ENCODE assay signal across 8 cellular contexts in genomic region chr2:86442642-86443005, GRCh38. TPM values are rescaled to one million over a fixed set of nuclear protein-coding genes. Genes with fewer than 3 reads are reported as not detected.
DNase-seq lines count a peak whose midpoint lies in the region; TF ChIP-seq lines count a peak whose summit lies in the region.

No MANE protein-coding gene starts in this region.

- H3K27me3 ChIP-seq in hepatocyte, result no peaks in the 10 kb centered on the region

- H3K36me3 ChIP-seq in hepatocyte (replicated peaks; ENCODE audit: insufficient read depth, low read depth), result no peaks in the 10 kb centered on the region

- H3K36me3 Mint-ChIP-seq in HFFc6 (ENCODE audit: low read depth), result peaks cover 47% of the 10 kb centered on the region

- peaks cover 46% of the 10 kb centered on the region for H3K4me1 Mint-ChIP-seq in HFFc6 (ENCODE audit: low read depth)

- H3K27ac ChIP-seq in hepatocyte, result peak overlapping the region; percentile 97

- peaks cover 11% of the 10 kb centered on the region for H3K9me3 ChIP-seq in hepatocyte (ENCODE audit: low read depth)

- H3K27ac Mint-ChIP-seq in HFFc6, result peak overlapping the region; percentile 92

- H3K4me3 ChIP-seq in hepatocyte, result peak overlapping the region; percentile 73

- no peaks in the 10 kb centered on the region; the same call in none of the 2 replicates for H3K27me3 Mint-ChIP-seq in HFFc6 (ENCODE audit: insufficient read depth)

- POLR2A ChIA-PET in GM10248 (lab: Yijun Ruan, JAX), result interaction anchor here (1.5 kb wide), 1 partner anchor 16 kb away, joined by 3 read pairs; no protein-coding TSS in a partner anchor

- H4K20me1 ChIP-seq in hepatocyte (ENCODE audit: insufficient read depth, poor library complexity, severe bottlenecking), result peaks cover 39% of the 10 kb centered on the region

- H3K4me3 Mint-ChIP-seq in HFFc6, result peak overlapping the region; percentile 90

- H3K79me2 ChIP-seq in hepatocyte, result peaks cover 53% of the 10 kb centered on the region

- peaks cover 12% of the 10 kb centered on the region for H3K4me1 ChIP-seq in hepatocyte (ENCODE audit: insufficient read depth)

- CTCF ChIA-PET in GM10248 (lab: Yijun Ruan, JAX), result interaction anchor here (0.8 to 3.9 kb wide), 3 partner anchors 11 to 221 kb away, joined by 3 to 22 read pairs (median 4); no protein-coding TSS in a partner anchor

- peaks cover 24% of the 10 kb centered on the region for H3K9me3 Mint-ChIP-seq in HFFc6

- DNase-seq in GM10248 (ENCODE audit: extremely low spot score) (peak; percentile 77), HFFc6 (peak; percentile 90), NAMALWA (ENCODE audit: low spot score) (peak; percentile 89), T-helper 9 cell (peak; percentile 62), astrocyte of the hippocampus (ENCODE audit: low read depth, low spot score) (peak; percentile 95), hepatocyte (ENCODE audit: low spot score) (peak; percentile 89), renal cortical epithelial cell (ENCODE audit: low read depth) (peak; percentile 94), retina (no peak)

- H2AFZ ChIP-seq in hepatocyte, result no peak overlapping the region

- no peaks in the 10 kb centered on the region for H3K9me2 ChIP-seq in hepatocyte (replicated peaks; ENCODE audit: insufficient read depth)

- 17% methylated on average over 5 of the region's 5 CpGs for WGBS in hepatocyte (ENCODE audit: low lambda C conversion rate, missing lambda C conversion rate)

- TF ChIP-seq CTCF in GM10248 (IDR thresholded peaks at IDR 0.05; ENCODE audit: control extremely low read depth, extremely low read depth, low read depth, missing control alignments), result no peak
- TF ChIP-seq CTCF in HFFc6 (IDR thresholded peaks at IDR 0.05), result 0 out of 2 replicates have a peak, but pooled peaks have one; percentile 7
- TF ChIP-seq CTCF in hepatocyte (IDR thresholded peaks at IDR 0.05; ENCODE audit: poor library complexity), result no peak

- peak overlapping the region; percentile 73 for H3K4me2 ChIP-seq in hepatocyte

RNA-seq across cellular contexts. Expression of gene KDM3A, which starts 1.5 kb away (rescaled TPM):
- total RNA-seq in HFFc6 (2021; fragmentation: NEBNext Ultra II Directional; extraction: Animal tissue kit (Norgen Biotek cat#: 25700)), result 10 to 100 TPM; 17.6 to 25.1 (median 21.3) TPM
- total RNA-seq in hepatocyte, result 37.5 and 41.3 TPM in 2 replicates
- 13.8 and 15.3 TPM in 2 replicates for polyA plus RNA-seq in hepatocyte
- 21.4 and 59.9 TPM in 2 replicates for total RNA-seq in renal cortical epithelial cell
